Comparison of ENCODE assay signal across 1 cellular context in the genomic region with DNA sequence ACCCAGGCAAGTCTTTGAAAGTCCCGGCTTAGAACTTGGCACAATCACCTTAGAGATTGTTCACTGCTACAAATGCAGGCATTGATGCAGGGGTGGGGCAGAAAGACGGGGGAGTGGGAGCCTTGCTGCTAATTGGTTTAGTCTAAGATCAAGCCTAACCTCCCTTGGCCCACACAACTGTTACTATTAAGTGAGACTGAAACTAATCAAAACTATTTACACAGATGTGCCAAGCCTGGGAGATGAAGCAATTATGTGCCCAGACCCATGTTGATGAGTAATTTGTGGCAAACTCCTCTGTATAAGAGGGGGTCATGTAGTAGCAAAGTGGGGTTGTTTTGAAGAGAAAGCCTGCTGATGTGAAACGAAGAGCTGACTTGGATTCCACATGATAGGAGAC.
TF ChIP-seq lines count a peak whose summit lies in the region.

No MANE protein-coding gene starts in this region.

TF ChIP-seq in IMR-90, 13 proteins besides CTCF, POLR2A, EP300 and RAD21 (continued from another document):
- TF ChIP-seq, protein P1, sequence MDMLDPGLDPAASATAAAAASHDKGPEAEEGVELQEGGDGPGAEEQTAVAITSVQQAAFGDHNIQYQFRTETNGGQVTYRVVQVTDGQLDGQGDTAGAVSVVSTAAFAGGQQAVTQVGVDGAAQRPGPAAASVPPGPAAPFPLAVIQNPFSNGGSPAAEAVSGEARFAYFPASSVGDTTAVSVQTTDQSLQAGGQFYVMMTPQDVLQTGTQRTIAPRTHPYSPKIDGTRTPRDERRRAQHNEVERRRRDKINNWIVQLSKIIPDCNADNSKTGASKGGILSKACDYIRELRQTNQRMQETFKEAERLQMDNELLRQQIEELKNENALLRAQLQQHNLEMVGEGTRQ (IDR thresholded peaks at IDR 0.05; ENCODE audit: low read depth, low read length): no peak
- TF ChIP-seq RCOR1 (IDR thresholded peaks at IDR 0.05; ENCODE audit: insufficient replicate concordance, low read length): no peak
- TF ChIP-seq SMC3 (IDR thresholded peaks at IDR 0.05; ENCODE audit: low read depth, low read length): no peak
- TF ChIP-seq NFE2L2 (IDR thresholded peaks at IDR 0.05; ENCODE audit: low read depth, low read length): no peak
- no peak for TF ChIP-seq CHD1 (IDR thresholded peaks at IDR 0.05; ENCODE audit: low read depth, low read length)
